In the genomic region with DNA sequence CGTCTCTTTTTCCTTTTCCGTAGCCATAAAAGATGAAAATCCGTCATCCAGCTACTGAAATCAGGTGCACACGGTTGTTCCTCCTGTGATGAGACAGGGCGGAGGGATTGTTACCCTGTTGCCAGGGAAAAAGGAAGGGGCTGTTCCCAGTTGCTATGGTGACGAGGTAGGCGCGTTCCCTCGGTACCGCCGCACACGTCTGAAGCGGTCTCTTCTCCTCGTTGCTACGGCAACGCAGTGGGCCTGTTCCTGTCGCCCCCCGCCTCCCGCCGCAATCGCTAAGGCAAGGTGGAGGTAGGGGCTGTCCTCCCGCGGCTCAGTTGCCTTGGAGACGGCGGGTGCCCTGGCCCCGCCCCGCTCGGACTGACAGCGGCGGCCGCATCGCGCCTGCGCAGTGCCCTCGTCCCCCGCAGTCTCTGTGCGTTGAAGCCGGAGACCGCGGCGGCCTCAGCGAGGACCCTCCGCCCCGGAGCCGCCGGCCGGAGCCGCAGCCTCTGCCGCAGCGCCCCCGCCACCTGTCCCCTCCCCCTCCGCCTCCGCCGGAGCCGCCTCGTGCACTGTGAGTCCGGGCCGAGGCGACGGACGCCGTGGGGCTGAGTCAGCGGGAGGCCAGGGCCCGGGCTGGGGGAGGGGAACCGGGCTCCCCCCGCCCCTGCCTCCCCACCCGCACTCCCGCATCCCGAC, we compare ENCODE assay signal across 1 cellular context.
TF ChIP-seq lines count a peak whose summit lies in the region.

A gene (plus strand): TSS at position 394 of the 684 bp plus-strand sequence. CDS start 51,582 bp downstream, outside the sequence.

TF ChIP-seq in HEK293, 187 proteins besides CTCF, POLR2A, EP300 and RAD21 (continued from another document):
- TF ChIP-seq, protein P1, sequence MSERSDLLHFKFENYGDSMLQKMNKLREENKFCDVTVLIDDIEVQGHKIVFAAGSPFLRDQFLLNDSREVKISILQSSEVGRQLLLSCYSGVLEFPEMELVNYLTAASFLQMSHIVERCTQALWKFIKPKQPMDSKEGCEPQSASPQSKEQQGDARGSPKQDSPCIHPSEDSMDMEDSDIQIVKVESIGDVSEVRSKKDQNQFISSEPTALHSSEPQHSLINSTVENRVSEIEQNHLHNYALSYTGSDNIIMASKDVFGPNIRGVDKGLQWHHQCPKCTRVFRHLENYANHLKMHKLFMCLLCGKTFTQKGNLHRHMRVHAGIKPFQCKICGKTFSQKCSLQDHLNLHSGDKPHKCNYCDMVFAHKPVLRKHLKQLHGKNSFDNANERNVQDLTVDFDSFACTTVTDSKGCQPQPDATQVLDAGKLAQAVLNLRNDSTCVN (tag by site-specific recombination; optimal IDR thresholded peaks at IDR 0.05): peak; percentile 57
- TF ChIP-seq ZBTB20 (tag by site-specific recombination; IDR thresholded peaks at IDR 0.05): 0 out of 2 replicates have a peak, but pooled peaks have one; percentile 33
- TF ChIP-seq ZFP69B (tag by site-specific recombination; IDR thresholded peaks at IDR 0.05): no peak
- TF ChIP-seq SP2 (tag by site-specific recombination; IDR thresholded peaks at IDR 0.05): peak; percentile 74
- no peak for TF ChIP-seq ZBTB48 (tag by site-specific recombination; IDR thresholded peaks at IDR 0.05)
- TF ChIP-seq, protein P2, sequence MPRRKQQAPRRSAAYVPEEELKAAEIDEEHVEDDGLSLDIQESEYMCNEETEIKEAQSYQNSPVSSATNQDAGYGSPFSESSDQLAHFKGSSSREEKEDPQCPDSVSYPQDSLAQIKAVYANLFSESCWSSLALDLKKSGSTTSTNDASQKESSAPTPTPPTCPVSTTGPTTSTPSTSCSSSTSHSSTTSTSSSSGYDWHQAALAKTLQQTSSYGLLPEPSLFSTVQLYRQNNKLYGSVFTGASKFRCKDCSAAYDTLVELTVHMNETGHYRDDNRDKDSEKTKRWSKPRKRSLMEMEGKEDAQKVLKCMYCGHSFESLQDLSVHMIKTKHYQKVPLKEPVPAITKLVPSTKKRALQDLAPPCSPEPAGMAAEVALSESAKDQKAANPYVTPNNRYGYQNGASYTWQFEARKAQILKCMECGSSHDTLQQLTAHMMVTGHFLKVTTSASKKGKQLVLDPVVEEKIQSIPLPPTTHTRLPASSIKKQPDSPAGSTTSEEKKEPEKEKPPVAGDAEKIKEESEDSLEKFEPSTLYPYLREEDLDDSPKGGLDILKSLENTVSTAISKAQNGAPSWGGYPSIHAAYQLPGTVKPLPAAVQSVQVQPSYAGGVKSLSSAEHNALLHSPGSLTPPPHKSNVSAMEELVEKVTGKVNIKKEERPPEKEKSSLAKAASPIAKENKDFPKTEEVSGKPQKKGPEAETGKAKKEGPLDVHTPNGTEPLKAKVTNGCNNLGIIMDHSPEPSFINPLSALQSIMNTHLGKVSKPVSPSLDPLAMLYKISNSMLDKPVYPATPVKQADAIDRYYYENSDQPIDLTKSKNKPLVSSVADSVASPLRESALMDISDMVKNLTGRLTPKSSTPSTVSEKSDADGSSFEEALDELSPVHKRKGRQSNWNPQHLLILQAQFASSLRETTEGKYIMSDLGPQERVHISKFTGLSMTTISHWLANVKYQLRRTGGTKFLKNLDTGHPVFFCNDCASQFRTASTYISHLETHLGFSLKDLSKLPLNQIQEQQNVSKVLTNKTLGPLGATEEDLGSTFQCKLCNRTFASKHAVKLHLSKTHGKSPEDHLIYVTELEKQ (tag by site-specific recombination; IDR thresholded peaks at IDR 0.05; ENCODE audit: borderline replicate concordance): no peak
- no peak for TF ChIP-seq ZNF843 (tag by site-specific recombination; IDR thresholded peaks at IDR 0.05)
- TF ChIP-seq ZNF624 (tag by site-specific recombination; IDR thresholded peaks at IDR 0.05): no peak
- TF ChIP-seq ZNF658 (tag by site-specific recombination; IDR thresholded peaks at IDR 0.05): no peak
- TF ChIP-seq YY1 (tag by site-specific recombination; IDR thresholded peaks at IDR 0.05): no peak
- TF ChIP-seq ZNF19 (tag by site-specific recombination; IDR thresholded peaks at IDR 0.05; ENCODE audit: low read depth): no peak
- no peak for TF ChIP-seq ZNF621 (tag by site-specific recombination; IDR thresholded peaks at IDR 0.05)
